6 cellular contexts compared by ENCODE assay signal in the genomic region with DNA sequence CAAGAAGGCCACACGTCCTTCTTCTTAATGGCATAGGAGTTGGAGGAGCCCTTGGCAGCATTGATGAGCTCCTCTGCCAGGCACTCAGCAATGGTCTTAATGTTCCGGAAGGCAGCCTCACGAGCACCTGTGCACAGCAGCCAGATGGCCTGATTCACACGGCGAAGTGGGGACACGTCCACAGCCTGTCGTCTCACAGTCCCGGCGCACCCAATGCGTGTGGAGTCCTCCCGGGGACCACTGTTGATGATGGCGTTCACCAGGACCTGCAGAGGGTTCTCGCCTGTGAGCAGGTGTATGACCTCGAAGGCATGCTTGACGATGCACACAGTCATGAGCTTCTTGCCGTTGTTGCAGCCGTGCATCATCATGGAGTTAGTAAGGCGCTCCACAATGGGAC.
"Had no signal": no experiment of that assay in that cellular context is flagged by ENCODE, and none has a peak within 500 bp of the region (broad histone marks: within the 10 kb centered on the region; RNA-seq: fewer than 3 reads in every experiment).

No MANE protein-coding gene starts in this region.

- H3K4me3 ChIP-seq: K562 had no signal

- ATAC-seq: K562 had no signal

- DNase-seq: IMR-90, KBM-7 had no signal

- H3K4me3 Mint-ChIP-seq: IgD-negative memory B cell had no signal

- H3K27ac ChIP-seq: HL-60 had no signal

- H3K36me3 Mint-ChIP-seq: IgD-negative memory B cell had no signal

- H3K27ac Mint-ChIP-seq: IgD-negative memory B cell had no signal

- FAIRE-seq: HTR-8/SVneo, K562 had no signal
